In the genomic region with DNA sequence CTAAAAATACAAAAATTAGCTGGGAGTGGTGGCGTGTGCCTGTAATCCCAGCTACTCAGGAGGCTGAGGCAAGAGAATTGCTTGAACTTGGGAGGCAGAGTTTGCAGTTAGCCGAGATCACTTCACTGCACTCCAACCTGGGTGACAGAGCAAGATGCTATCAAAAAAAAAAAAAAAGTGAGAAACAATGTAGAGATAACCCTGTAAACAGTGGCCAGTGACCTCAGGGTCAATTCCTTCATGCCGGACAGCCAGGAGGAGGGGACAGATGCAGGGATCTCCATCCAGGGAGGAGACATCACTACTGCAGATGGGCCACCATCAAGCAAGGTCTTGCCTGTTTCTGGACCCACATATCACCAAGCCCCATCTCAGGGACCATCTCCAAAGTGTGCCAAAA, we compare ENCODE assay signal across 1 cellular context.
TF ChIP-seq lines count a peak whose summit lies in the region.

No MANE protein-coding gene starts in this region.

TF ChIP-seq in HepG2, 621 proteins besides CTCF, POLR2A, EP300 and RAD21 (continues in another document):
- TF ChIP-seq NR2F2 (IDR thresholded peaks at IDR 0.05; ENCODE audit: borderline replicate concordance, low read depth) (peak; percentile 39; the same call in 1 of the 2 replicates), TCF12 (IDR thresholded peaks at IDR 0.05) (no peak), TCF12 (CRISPR knock-in tag; IDR thresholded peaks at IDR 0.05) (no peak), CBX1 (IDR thresholded peaks at IDR 0.05; ENCODE audit: low read depth) (no peak), ZNF484 (CRISPR knock-in tag; IDR thresholded peaks at IDR 0.05; ENCODE audit: borderline replicate concordance, low read depth) (no peak), ZNF841 (CRISPR knock-in tag; IDR thresholded peaks at IDR 0.05; ENCODE audit: borderline replicate concordance) (no peak), STAG1 (CRISPR knock-in tag; IDR thresholded peaks at IDR 0.05) (no peak), SOX6 (IDR thresholded peaks at IDR 0.05) (no peak), SOX6 (CRISPR knock-in tag; IDR thresholded peaks at IDR 0.05) (peak; percentile 20; the same call in 1 of the 2 replicates), ISX (CRISPR knock-in tag; conservative IDR thresholded peaks at IDR 0.05) (no peak), SP1 (IDR thresholded peaks at IDR 0.05) (no peak), SP1 (CRISPR knock-in tag; IDR thresholded peaks at IDR 0.05) (no peak), CREM (IDR thresholded peaks at IDR 0.05) (no peak), CREM (CRISPR knock-in tag; IDR thresholded peaks at IDR 0.05) (no peak), KDM5A (IDR thresholded peaks at IDR 0.05; ENCODE audit: borderline replicate concordance, low read length) (no peak), MIXL1 (CRISPR knock-in tag; IDR thresholded peaks at IDR 0.05) (no peak), SP4 (CRISPR knock-in tag; IDR thresholded peaks at IDR 0.05) (no peak), ZEB1 (IDR thresholded peaks at IDR 0.05; ENCODE audit: insufficient replicate concordance, low read depth) (no peak), EED (CRISPR knock-in tag; IDR thresholded peaks at IDR 0.05) (no peak), NFIC (IDR thresholded peaks at IDR 0.05; ENCODE audit: low read length) (no peak), RXRA (CRISPR knock-in tag; IDR thresholded peaks at IDR 0.05) (no peak), TARDBP (CRISPR knock-in tag; IDR thresholded peaks at IDR 0.05) (no peak), SOX13 (IDR thresholded peaks at IDR 0.05) (no peak), SOX13 (CRISPR knock-in tag; conservative IDR thresholded peaks at IDR 0.05 in 1 of 2, IDR thresholded peaks at IDR 0.05 in 1 of 2) (peak in 1 of 2 experiments; percentile 71; a peak in 2 of 4 replicates), ZFP90 (CRISPR knock-in tag; IDR thresholded peaks at IDR 0.05; ENCODE audit: borderline replicate concordance) (no peak), ZNF34 (CRISPR knock-in tag; IDR thresholded peaks at IDR 0.05; ENCODE audit: borderline replicate concordance) (no peak), ZNF17 (CRISPR knock-in tag; IDR thresholded peaks at IDR 0.05) (no peak)
- TF ChIP-seq, protein P1, sequence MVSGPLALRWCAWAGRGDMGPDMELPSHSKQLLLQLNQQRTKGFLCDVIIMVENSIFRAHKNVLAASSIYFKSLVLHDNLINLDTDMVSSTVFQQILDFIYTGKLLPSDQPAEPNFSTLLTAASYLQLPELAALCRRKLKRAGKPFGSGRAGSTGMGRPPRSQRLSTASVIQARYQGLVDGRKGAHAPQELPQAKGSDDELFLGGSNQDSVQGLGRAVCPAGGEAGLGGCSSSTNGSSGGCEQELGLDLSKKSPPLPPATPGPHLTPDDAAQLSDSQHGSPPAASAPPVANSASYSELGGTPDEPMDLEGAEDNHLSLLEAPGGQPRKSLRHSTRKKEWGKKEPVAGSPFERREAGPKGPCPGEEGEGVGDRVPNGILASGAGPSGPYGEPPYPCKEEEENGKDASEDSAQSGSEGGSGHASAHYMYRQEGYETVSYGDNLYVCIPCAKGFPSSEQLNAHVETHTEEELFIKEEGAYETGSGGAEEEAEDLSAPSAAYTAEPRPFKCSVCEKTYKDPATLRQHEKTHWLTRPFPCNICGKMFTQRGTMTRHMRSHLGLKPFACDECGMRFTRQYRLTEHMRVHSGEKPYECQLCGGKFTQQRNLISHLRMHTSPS (CRISPR knock-in tag; IDR thresholded peaks at IDR 0.05; ENCODE audit: low read depth) = no peak
- TF ChIP-seq, protein P2, sequence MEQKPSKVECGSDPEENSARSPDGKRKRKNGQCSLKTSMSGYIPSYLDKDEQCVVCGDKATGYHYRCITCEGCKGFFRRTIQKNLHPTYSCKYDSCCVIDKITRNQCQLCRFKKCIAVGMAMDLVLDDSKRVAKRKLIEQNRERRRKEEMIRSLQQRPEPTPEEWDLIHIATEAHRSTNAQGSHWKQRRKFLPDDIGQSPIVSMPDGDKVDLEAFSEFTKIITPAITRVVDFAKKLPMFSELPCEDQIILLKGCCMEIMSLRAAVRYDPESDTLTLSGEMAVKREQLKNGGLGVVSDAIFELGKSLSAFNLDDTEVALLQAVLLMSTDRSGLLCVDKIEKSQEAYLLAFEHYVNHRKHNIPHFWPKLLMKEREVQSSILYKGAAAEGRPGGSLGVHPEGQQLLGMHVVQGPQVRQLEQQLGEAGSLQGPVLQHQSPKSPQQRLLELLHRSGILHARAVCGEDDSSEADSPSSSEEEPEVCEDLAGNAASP (CRISPR knock-in tag; IDR thresholded peaks at IDR 0.05; ENCODE audit: borderline replicate concordance) = no peak
- TF ChIP-seq, protein P3, sequence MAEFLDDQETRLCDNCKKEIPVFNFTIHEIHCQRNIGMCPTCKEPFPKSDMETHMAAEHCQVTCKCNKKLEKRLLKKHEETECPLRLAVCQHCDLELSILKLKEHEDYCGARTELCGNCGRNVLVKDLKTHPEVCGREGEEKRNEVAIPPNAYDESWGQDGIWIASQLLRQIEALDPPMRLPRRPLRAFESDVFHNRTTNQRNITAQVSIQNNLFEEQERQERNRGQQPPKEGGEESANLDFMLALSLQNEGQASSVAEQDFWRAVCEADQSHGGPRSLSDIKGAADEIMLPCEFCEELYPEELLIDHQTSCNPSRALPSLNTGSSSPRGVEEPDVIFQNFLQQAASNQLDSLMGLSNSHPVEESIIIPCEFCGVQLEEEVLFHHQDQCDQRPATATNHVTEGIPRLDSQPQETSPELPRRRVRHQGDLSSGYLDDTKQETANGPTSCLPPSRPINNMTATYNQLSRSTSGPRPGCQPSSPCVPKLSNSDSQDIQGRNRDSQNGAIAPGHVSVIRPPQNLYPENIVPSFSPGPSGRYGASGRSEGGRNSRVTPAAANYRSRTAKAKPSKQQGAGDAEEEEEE (CRISPR knock-in tag; IDR thresholded peaks at IDR 0.05; ENCODE audit: borderline replicate concordance) = no peak
- TF ChIP-seq, protein P4, sequence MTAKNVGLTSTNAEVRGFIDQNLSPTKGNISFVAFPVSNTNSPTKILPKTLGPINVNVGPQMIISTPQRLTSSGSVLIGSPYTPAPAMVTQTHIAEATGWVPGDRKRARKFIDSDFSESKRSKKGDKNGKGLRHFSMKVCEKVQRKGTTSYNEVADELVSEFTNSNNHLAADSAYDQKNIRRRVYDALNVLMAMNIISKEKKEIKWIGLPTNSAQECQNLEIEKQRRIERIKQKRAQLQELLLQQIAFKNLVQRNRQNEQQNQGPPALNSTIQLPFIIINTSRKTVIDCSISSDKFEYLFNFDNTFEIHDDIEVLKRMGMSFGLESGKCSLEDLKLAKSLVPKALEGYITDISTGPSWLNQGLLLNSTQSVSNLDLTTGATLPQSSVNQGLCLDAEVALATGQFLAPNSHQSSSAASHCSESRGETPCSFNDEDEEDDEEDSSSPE (CRISPR knock-in tag; IDR thresholded peaks at IDR 0.05) = no peak
- TF ChIP-seq, protein P5, sequence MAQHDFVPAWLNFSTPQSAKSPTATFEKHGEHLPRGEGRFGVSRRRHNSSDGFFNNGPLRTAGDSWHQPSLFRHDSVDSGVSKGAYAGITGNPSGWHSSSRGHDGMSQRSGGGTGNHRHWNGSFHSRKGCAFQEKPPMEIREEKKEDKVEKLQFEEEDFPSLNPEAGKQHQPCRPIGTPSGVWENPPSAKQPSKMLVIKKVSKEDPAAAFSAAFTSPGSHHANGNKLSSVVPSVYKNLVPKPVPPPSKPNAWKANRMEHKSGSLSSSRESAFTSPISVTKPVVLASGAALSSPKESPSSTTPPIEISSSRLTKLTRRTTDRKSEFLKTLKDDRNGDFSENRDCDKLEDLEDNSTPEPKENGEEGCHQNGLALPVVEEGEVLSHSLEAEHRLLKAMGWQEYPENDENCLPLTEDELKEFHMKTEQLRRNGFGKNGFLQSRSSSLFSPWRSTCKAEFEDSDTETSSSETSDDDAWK (CRISPR knock-in tag; IDR thresholded peaks at IDR 0.05) = no peak
- TF ChIP-seq, protein P6, sequence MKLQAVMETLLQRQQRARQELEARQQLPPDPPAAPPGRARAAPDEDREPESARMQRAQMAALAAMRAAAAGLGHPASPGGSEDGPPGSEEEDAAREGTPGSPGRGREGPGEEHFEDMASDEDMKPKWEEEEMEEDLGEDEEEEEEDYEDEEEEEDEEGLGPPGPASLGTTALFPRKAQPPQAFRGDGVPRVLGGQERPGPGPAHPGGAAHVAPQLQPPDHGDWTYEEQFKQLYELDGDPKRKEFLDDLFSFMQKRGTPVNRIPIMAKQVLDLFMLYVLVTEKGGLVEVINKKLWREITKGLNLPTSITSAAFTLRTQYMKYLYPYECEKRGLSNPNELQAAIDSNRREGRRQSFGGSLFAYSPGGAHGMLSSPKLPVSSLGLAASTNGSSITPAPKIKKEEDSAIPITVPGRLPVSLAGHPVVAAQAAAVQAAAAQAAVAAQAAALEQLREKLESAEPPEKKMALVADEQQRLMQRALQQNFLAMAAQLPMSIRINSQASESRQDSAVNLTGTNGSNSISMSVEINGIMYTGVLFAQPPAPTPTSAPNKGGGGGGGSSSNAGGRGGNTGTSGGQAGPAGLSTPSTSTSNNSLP (IDR thresholded peaks at IDR 0.05; ENCODE audit: low read depth, low read length) = no peak
- TF ChIP-seq, protein P7, sequence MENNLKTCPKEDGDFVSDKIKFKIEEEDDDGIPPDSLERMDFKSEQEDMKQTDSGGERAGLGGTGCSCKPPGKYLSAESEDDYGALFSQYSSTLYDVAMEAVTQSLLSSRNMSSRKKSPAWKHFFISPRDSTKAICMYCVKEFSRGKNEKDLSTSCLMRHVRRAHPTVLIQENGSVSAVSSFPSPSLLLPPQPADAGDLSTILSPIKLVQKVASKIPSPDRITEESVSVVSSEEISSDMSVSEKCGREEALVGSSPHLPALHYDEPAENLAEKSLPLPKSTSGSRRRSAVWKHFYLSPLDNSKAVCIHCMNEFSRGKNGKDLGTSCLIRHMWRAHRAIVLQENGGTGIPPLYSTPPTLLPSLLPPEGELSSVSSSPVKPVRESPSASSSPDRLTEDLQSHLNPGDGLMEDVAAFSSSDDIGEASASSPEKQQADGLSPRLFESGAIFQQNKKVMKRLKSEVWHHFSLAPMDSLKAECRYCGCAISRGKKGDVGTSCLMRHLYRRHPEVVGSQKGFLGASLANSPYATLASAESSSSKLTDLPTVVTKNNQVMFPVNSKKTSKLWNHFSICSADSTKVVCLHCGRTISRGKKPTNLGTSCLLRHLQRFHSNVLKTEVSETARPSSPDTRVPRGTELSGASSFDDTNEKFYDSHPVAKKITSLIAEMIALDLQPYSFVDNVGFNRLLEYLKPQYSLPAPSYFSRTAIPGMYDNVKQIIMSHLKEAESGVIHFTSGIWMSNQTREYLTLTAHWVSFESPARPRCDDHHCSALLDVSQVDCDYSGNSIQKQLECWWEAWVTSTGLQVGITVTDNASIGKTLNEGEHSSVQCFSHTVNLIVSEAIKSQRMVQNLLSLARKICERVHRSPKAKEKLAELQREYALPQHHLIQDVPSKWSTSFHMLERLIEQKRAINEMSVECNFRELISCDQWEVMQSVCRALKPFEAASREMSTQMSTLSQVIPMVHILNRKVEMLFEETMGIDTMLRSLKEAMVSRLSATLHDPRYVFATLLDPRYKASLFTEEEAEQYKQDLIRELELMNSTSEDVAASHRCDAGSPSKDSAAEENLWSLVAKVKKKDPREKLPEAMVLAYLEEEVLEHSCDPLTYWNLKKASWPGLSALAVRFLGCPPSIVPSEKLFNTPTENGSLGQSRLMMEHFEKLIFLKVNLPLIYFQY (CRISPR knock-in tag; IDR thresholded peaks at IDR 0.05; ENCODE audit: borderline replicate concordance) = no peak
- TF ChIP-seq, protein P8, sequence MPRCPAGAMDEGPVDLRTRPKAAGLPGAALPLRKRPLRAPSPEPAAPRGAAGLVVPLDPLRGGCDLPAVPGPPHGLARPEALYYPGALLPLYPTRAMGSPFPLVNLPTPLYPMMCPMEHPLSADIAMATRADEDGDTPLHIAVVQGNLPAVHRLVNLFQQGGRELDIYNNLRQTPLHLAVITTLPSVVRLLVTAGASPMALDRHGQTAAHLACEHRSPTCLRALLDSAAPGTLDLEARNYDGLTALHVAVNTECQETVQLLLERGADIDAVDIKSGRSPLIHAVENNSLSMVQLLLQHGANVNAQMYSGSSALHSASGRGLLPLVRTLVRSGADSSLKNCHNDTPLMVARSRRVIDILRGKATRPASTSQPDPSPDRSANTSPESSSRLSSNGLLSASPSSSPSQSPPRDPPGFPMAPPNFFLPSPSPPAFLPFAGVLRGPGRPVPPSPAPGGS (CRISPR knock-in tag; IDR thresholded peaks at IDR 0.05) = no peak
- TF ChIP-seq, protein P9, sequence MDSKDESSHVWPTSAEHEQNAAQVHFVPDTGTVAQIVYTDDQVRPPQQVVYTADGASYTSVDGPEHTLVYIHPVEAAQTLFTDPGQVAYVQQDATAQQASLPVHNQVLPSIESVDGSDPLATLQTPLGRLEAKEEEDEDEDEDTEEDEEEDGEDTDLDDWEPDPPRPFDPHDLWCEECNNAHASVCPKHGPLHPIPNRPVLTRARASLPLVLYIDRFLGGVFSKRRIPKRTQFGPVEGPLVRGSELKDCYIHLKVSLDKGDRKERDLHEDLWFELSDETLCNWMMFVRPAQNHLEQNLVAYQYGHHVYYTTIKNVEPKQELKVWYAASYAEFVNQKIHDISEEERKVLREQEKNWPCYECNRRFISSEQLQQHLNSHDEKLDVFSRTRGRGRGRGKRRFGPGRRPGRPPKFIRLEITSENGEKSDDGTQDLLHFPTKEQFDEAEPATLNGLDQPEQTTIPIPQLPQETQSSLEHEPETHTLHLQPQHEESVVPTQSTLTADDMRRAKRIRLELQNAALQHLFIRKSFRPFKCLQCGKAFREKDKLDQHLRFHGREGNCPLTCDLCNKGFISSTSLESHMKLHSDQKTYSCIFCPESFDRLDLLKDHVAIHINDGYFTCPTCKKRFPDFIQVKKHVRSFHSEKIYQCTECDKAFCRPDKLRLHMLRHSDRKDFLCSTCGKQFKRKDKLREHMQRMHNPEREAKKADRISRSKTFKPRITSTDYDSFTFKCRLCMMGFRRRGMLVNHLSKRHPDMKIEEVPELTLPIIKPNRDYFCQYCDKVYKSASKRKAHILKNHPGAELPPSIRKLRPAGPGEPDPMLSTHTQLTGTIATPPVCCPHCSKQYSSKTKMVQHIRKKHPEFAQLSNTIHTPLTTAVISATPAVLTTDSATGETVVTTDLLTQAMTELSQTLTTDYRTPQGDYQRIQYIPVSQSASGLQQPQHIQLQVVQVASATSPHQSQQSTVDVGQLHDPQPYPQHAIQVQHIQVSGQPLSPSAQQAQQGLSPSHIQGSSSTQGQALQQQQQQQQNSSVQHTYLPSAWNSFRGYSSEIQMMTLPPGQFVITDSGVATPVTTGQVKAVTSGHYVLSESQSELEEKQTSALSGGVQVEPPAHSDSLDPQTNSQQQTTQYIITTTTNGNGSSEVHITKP (CRISPR knock-in tag; IDR thresholded peaks at IDR 0.05; ENCODE audit: low read depth) = no peak
- TF ChIP-seq, protein P10, sequence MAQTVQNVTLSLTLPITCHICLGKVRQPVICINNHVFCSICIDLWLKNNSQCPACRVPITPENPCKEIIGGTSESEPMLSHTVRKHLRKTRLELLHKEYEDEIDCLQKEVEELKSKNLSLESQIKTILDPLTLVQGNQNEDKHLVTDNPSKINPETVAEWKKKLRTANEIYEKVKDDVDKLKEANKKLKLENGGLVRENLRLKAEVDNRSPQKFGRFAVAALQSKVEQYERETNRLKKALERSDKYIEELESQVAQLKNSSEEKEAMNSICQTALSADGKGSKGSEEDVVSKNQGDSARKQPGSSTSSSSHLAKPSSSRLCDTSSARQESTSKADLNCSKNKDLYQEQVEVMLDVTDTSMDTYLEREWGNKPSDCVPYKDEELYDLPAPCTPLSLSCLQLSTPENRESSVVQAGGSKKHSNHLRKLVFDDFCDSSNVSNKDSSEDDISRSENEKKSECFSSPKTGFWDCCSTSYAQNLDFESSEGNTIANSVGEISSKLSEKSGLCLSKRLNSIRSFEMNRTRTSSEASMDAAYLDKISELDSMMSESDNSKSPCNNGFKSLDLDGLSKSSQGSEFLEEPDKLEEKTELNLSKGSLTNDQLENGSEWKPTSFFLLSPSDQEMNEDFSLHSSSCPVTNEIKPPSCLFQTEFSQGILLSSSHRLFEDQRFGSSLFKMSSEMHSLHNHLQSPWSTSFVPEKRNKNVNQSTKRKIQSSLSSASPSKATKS (CRISPR knock-in tag; IDR thresholded peaks at IDR 0.05) = no peak
